Comparison of ENCODE assay signal across 27 cellular contexts in the genomic region with DNA sequence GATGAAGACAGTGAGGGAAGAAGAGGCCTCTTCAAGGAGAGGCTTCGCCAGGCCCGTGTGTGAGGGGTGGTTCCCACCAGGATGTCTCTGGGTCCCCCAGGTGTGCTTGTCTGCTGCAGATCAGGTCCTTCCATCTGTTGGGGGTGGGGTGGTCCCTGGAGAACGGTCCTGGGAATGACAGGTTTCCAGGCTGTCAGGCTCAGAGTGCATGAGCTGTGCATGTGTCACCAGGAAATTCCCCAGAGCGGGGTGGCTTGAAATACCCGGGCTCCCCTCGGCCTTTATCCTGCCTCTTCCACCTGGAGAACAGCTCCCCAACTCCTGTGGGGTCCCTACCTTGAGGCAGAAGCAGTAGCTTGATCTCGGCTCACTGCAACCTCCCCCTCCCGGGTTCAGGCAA.
DNase-seq lines count a peak whose midpoint lies in the region; ATAC-seq and TF ChIP-seq lines count a peak whose summit lies in the region.
"Had no signal": no experiment of that assay in that cellular context is flagged by ENCODE, and none has a peak within 500 bp of the region (broad histone marks: within the 10 kb centered on the region; RNA-seq: fewer than 3 reads in every experiment).

No MANE protein-coding gene starts in this region.

- no peak overlapping the region for H3K14ac ChIP-seq in mesenchymal stem cell (ENCODE audit: low read length in 2 of 2)

- no peak overlapping the region for H4K8ac ChIP-seq in mesenchymal stem cell (ENCODE audit: low read length)

- no peak for TF ChIP-seq CTCF in Peyer's patch (IDR thresholded peaks at IDR 0.05)

- H3K9me3 ChIP-seq in mesenchymal stem cell (ENCODE audit: control insufficient read depth, low read length) (no peaks in the 10 kb centered on the region), Peyer's patch (no peaks in the 10 kb centered on the region)
- H3K9me3 ChIP-seq: BLaER1 treated with 17β-estradiol and CSF1 and Interleukin-3, amounts not matched to agents 10 nM and 100 nM; sigmoid colon; SJSA1; tibial artery had no signal

- no peak overlapping the region for H4K91ac ChIP-seq in mesenchymal stem cell (ENCODE audit: low read length)

- H3K4ac ChIP-seq in mesenchymal stem cell (ENCODE audit: low read depth in 1 of 2, low read length in 2 of 2): no peak overlapping the region

- H2AK5ac ChIP-seq in mesenchymal stem cell (ENCODE audit: low read length, severe bottlenecking): no peak overlapping the region

- no peak overlapping the region for H2BK15ac ChIP-seq in mesenchymal stem cell (ENCODE audit: low read depth, poor library complexity, severe bottlenecking)

- peaks cover 22 to 31% of the 10 kb centered on the region in 2 experiments for H3K27me3 ChIP-seq in mesenchymal stem cell (ENCODE audit: control insufficient read depth in 1 of 2, insufficient read depth in 1 of 2, low read length in 2 of 2)
- no peaks in the 10 kb centered on the region for H3K27me3 ChIP-seq in Peyer's patch
- H3K27me3 ChIP-seq: BLaER1 treated with 17β-estradiol and CSF1 and Interleukin-3, amounts not matched to agents 10 nM and 100 nM; SJSA1 had no signal

- no peak overlapping the region for H2BK12ac ChIP-seq in mesenchymal stem cell (ENCODE audit: low read length in 2 of 2)

- no peak overlapping the region for H3K23ac ChIP-seq in mesenchymal stem cell (ENCODE audit: low read length in 2 of 2)

- no peak overlapping the region for H2BK120ac ChIP-seq in mesenchymal stem cell (ENCODE audit: low read depth, low read length)

- DNase-seq in EH (ENCODE audit: low read depth) (peak; percentile 11), M059J (ENCODE audit: low read depth) (peak; percentile 55), T1000 (lab: John Stamatoyannopoulos, UW) (peak; percentile 30), mesenchymal stem cell (peak; percentile 7), DMS153 treated with DMSO at 0.1 percent for 48 hours (lab: John Stamatoyannopoulos, UW; ENCODE audit: unreplicated experiment) (no peak), Peyer's patch (no peak)
- DNase-seq: activated CD4-positive, CD25-positive, alpha-beta regulatory T cell; activated CD8-positive, alpha-beta memory T cell treated with anti-CD3 and anti-CD28 coated beads, Interleukin-2, amount 10 ng/mL, durations not matched to agents 7 days and 5 days; activated naive CD4-positive, alpha-beta T cell; activated T-cell treated with anti-CD3 and anti-CD28 coated beads, Interleukin-2, amount 50 U/mL, for 48 hours; DMS153; GDM1; HCEC 1CT; head of caudate nucleus; naive thymus-derived CD4-positive, alpha-beta T cell; NCI-H1092 treated with DMSO at 0.1 percent for 48 hours; NCI-H1694 treated with DMSO at 0.1 percent for 48 hours; NCI-H524 treated with DMSO at 0.1 percent for 48 hours; nucleus accumbens; sigmoid colon; stimulated activated CD4-positive, alpha-beta T cell treated with anti-CD3 and anti-CD28 coated beads, Interleukin-4, amount 100 ng/mL, for 24 hours; T-helper 1 cell had no signal

- H3K27ac ChIP-seq in mesenchymal stem cell (ENCODE audit: low read length, poor library complexity, severe bottlenecking) (no peak overlapping the region), Peyer's patch (no peak overlapping the region)
- H3K27ac ChIP-seq: BLaER1 treated with 17β-estradiol and CSF1 and Interleukin-3, amounts not matched to agents 10 nM and 100 nM; sigmoid colon; SJSA1; tibial artery had no signal

- 83% methylated on average over 8 of the region's 8 CpGs for WGBS in mesenchymal stem cell

- no peak for TF ChIP-seq POLR2A in Peyer's patch (IDR thresholded peaks at IDR 0.05)

- H3K4me3 ChIP-seq in mesenchymal stem cell (ENCODE audit: insufficient read depth in 1 of 2, low read depth in 1 of 2, low read length in 2 of 2): no peak overlapping the region
- no peak overlapping the region for H3K4me3 ChIP-seq in Peyer's patch
- H3K4me3 ChIP-seq: BLaER1 treated with 17β-estradiol and CSF1 and Interleukin-3, amounts not matched to agents 10 nM and 100 nM; sigmoid colon; SJSA1; tibial artery had no signal

- no peak overlapping the region for H2BK5ac ChIP-seq in mesenchymal stem cell (ENCODE audit: low read depth, low read length, poor library complexity, severe bottlenecking)

- H2AFZ ChIP-seq in mesenchymal stem cell (ENCODE audit: low read depth, low read length): no peak overlapping the region

- no peak overlapping the region for H3K9ac ChIP-seq in mesenchymal stem cell (ENCODE audit: low read length)
- H3K9ac ChIP-seq: BLaER1 treated with 17β-estradiol and CSF1 and Interleukin-3, amounts not matched to agents 10 nM and 100 nM had no signal

- H3K79me1 ChIP-seq in mesenchymal stem cell (replicated peaks; ENCODE audit: low read length, poor library complexity, severe bottlenecking): no peaks in the 10 kb centered on the region

- no peak overlapping the region for H3K18ac ChIP-seq in mesenchymal stem cell (ENCODE audit: low read depth in 1 of 2, low read length in 2 of 2)

- ATAC-seq in HG02759 (IDR thresholded peaks at IDR 0.05; ENCODE audit: unreplicated experiment): no peak
- ATAC-seq in GM18870 (IDR thresholded peaks at IDR 0.05; ENCODE audit: unreplicated experiment): no peak
- ATAC-seq: activated CD8-positive, alpha-beta memory T cell treated with anti-CD3 and anti-CD28 coated beads, Interleukin-2, amount 10 ng/mL, durations not matched to agents 7 days and 5 days; naive thymus-derived CD4-positive, alpha-beta T cell had no signal

- H3K36me3 ChIP-seq in mesenchymal stem cell (ENCODE audit: control insufficient read depth in 1 of 2, insufficient read depth in 2 of 2, low read depth in 1 of 2, low read length in 2 of 2) (no peaks in the 10 kb centered on the region), Peyer's patch (no peaks in the 10 kb centered on the region)
- H3K36me3 ChIP-seq: BLaER1 treated with 17β-estradiol and CSF1 and Interleukin-3, amounts not matched to agents 10 nM and 100 nM; sigmoid colon; SJSA1; tibial artery had no signal

- no peak overlapping the region for H3K4me2 ChIP-seq in mesenchymal stem cell (ENCODE audit: low read length, poor library complexity, severe bottlenecking)
- H3K4me2 ChIP-seq: BLaER1 treated with 17β-estradiol and CSF1 and Interleukin-3, amounts not matched to agents 10 nM and 100 nM had no signal

- H3K4me1 ChIP-seq in mesenchymal stem cell (ENCODE audit: control insufficient read depth, insufficient read depth, low read depth, low read length) (peaks cover 7% of the 10 kb centered on the region), Peyer's patch (no peaks in the 10 kb centered on the region)
- H3K4me1 ChIP-seq: BLaER1 treated with 17β-estradiol and CSF1 and Interleukin-3, amounts not matched to agents 10 nM and 100 nM; sigmoid colon; SJSA1; tibial artery had no signal

Comparison
In these comparisons a context has a peak if more than half of its experiments do, and no peak if none do; other contexts are left out.
1. DNase-seq: peak in EH (single experiment), M059J (single experiment), T1000 (single experiment) and mesenchymal stem cell (single experiment); none in DMS153 treated with DMSO at 0.1 percent for 48 hours (single experiment) and Peyer's patch (0 of 3).